Comparison of ENCODE assay signal across 22 cellular contexts in genomic region chr11:93361435-93361834, GRCh38. TPM values are rescaled to one million over a fixed set of nuclear protein-coding genes. Genes with fewer than 3 reads are reported as not detected.
A peak's percentile ranks its signal among the peaks of the same experiment; 100 is the strongest.
DNase-seq lines count a peak whose midpoint lies in the region; ATAC-seq, FAIRE-seq and TF ChIP-seq lines count a peak whose summit lies in the region.
"Had no signal": no experiment of that assay in that cellular context is flagged by ENCODE, and none has a peak within 500 bp of the region (broad histone marks: within the 10 kb centered on the region; RNA-seq: fewer than 3 reads in every experiment).

No MANE protein-coding gene starts in this region.

- POLR2A ChIA-PET in SK-N-SH (lab: Yijun Ruan, JAX): no interaction called here
- POLR2A ChIA-PET in K562 (lab: Yijun Ruan, JAX): no interaction called here

- H3K79me2 ChIP-seq in SK-N-SH (ENCODE audit: insufficient read depth): no peaks in the 10 kb centered on the region
- no peaks in the 10 kb centered on the region for H3K79me2 ChIP-seq in K562 (ENCODE audit: control insufficient read depth, insufficient read depth, low read length)

- no peak for TF ChIP-seq RAD21 in SK-N-SH (IDR thresholded peaks at IDR 0.05; ENCODE audit: low read length)
- no peak for TF ChIP-seq RAD21 in K562 (CRISPR knock-in tag; conservative IDR thresholded peaks at IDR 0.05 in 1 of 2, IDR thresholded peaks at IDR 0.05 in 1 of 2)

- H3K27me3 ChIP-seq in SK-N-SH (ENCODE audit: insufficient read depth) (no peaks in the 10 kb centered on the region), K562 (ENCODE audit: control insufficient read depth in 2 of 2, insufficient read depth in 2 of 2, low read length in 2 of 2) (no peaks in the 10 kb centered on the region)
- H3K27me3 ChIP-seq: BE2C had no signal

- H3K27ac ChIP-seq in SK-N-SH (ENCODE audit: low read depth in 2 of 2, low read length in 1 of 2) (no peak overlapping the region), K562 (ENCODE audit: extremely low read depth, low read depth, low read length) (no peak overlapping the region)
- H3K27ac ChIP-seq: RWPE1 had no signal

- peaks cover 17% of the 10 kb centered on the region for H3K36me3 Mint-ChIP-seq in mesothelial cell of epicardium
- H3K36me3 Mint-ChIP-seq: CD4-positive, CD25-positive, alpha-beta regulatory T cell; IgD-negative memory B cell had no signal

- TF ChIP-seq POLR2A in K562 (conservative IDR thresholded peaks at IDR 0.05): no peak
- TF ChIP-seq POLR2A in lower leg skin (IDR thresholded peaks at IDR 0.05): no peak

- in situ Hi-C loops in K562 (cut with MboI): no loop called here

- H3K4me3 ChIP-seq in SK-N-SH (ENCODE audit: low read depth in 2 of 2, low read length in 1 of 2): no peak overlapping the region
- no peak overlapping the region for H3K4me3 ChIP-seq in K562
- H3K4me3 ChIP-seq in lower leg skin (ENCODE audit: low read depth, poor library complexity, severe bottlenecking): no peak overlapping the region

- no peak for FAIRE-seq in K562 (lab: Jason Lieb, UNC)

- H3K36me3 ChIP-seq in SK-N-SH (replicated peaks in 1 of 2; ENCODE audit: control insufficient read depth in 1 of 2, insufficient read depth in 2 of 2, low read length in 1 of 2): no peaks in the 10 kb centered on the region
- no peaks in the 10 kb centered on the region for H3K36me3 ChIP-seq in K562 (ENCODE audit: control insufficient read depth, insufficient read depth, low read length)
- H3K36me3 ChIP-seq: BE2C had no signal

- no peaks in the 10 kb centered on the region for H3F3A ChIP-seq in SK-N-SH (replicated peaks; ENCODE audit: insufficient read depth)

- no peak for TF ChIP-seq EP300 in SK-N-SH (IDR thresholded peaks at IDR 0.05; ENCODE audit: borderline replicate concordance in 1 of 2, low read depth in 1 of 2, low read length in 1 of 2)
- no peak for TF ChIP-seq EP300 in K562 (IDR thresholded peaks at IDR 0.05; ENCODE audit: low read length)

- H3K4me1 Mint-ChIP-seq in mesothelial cell of epicardium: peaks cover 5% of the 10 kb centered on the region
- H3K4me1 Mint-ChIP-seq: CD4-positive, CD25-positive, alpha-beta regulatory T cell; IgD-negative memory B cell had no signal

- no peak for DNase-seq in SK-N-SH
- no peak for DNase-seq in K562 (ENCODE audit: extremely low read depth in 1 of 4, low spot score in 3 of 4)
- no peak for DNase-seq in mesothelial cell of epicardium (ENCODE audit: low spot score in 2 of 2, unreplicated experiment in 2 of 2)
- no peak for DNase-seq in Right ventricle myocardium inferior (ENCODE audit: missing footprints)
- DNase-seq in lower leg skin (ENCODE audit: low spot score in 2 of 2): no peak
- DNase-seq: BE2C; CD4-positive, CD25-positive, alpha-beta regulatory T cell; COR-L47; DMS153; H7; Kasumi-1; NCI-H1105; NCI-H1694; NCI-H2081 treated with DMSO at 0.1 percent for 48 hours; NCI-H2227 treated with DMSO at 0.1 percent for 48 hours; NCI-H524; NCI-H82 had no signal

- CTCF ChIA-PET in SK-N-SH (lab: Yijun Ruan, JAX) (no interaction called here), K562 (lab: Yijun Ruan, JAX; ENCODE audit: low intra/inter-chr PET ratio) (no interaction called here)

- H4K20me1 ChIP-seq in SK-N-SH (ENCODE audit: insufficient read depth): no peaks in the 10 kb centered on the region
- H4K20me1 ChIP-seq in K562 (replicated peaks; ENCODE audit: control insufficient read depth, insufficient read depth, low read length): no peaks in the 10 kb centered on the region

- H3K4me2 ChIP-seq in SK-N-SH (no peak overlapping the region), K562 (ENCODE audit: insufficient read depth, low read length) (no peak overlapping the region)

- H3K9me2 ChIP-seq in SK-N-SH: no peaks in the 10 kb centered on the region

- ATAC-seq in SK-N-SH treated with all-trans-retinoic acid at 6 μM for 48 hours (no peak), K562 (no peak), Right ventricle myocardium inferior (no peak), GM19328 (IDR thresholded peaks at IDR 0.05; ENCODE audit: unreplicated experiment) (no peak)

- H3K9me1 ChIP-seq in K562 (ENCODE audit: control insufficient read depth, insufficient read depth, low read length): no peaks in the 10 kb centered on the region

- H3K4me3 Mint-ChIP-seq in mesothelial cell of epicardium: no peak overlapping the region
- H3K4me3 Mint-ChIP-seq: CD4-positive, CD25-positive, alpha-beta regulatory T cell; IgD-negative memory B cell had no signal

- H3K4me1 ChIP-seq in SK-N-SH (ENCODE audit: control insufficient read depth in 1 of 2, insufficient read depth in 2 of 2, low read depth in 1 of 2, low read length in 1 of 2): no peaks in the 10 kb centered on the region
- H3K4me1 ChIP-seq in K562 (replicated peaks in 1 of 2; ENCODE audit: control insufficient read depth in 2 of 2, insufficient read depth in 2 of 2, low read length in 2 of 2): no peaks in the 10 kb centered on the region
- H3K4me1 ChIP-seq: BE2C had no signal

- TF ChIP-seq CTCF in SK-N-SH (IDR thresholded peaks at IDR 0.05) (peak; percentile 18; the same call in 1 of the 2 replicates), K562 (IDR thresholded peaks at IDR 0.05 in 2 of 3, conservative IDR thresholded peaks at IDR 0.05 in 1 of 3; ENCODE audit: insufficient read depth in 2 of 3, low read depth in 1 of 3, low read length in 3 of 3) (no peak), mesothelial cell of epicardium (IDR thresholded peaks at IDR 0.05; ENCODE audit: unreplicated experiment) (peak; percentile 51), lower leg skin (IDR thresholded peaks at IDR 0.05) (no peak)

- BruUV-seq in K562 (replicated peaks; lab: Mats Ljungman, UMichigan): no TSS peak

- H3K9ac ChIP-seq in SK-N-SH (no peak overlapping the region), K562 (ENCODE audit: insufficient read depth in 1 of 2, low read depth in 2 of 2, low read length in 2 of 2) (no peak overlapping the region)

- peaks cover 19% of the 10 kb centered on the region for H3K9me3 Mint-ChIP-seq in mesothelial cell of epicardium

- H3K27me3 Mint-ChIP-seq in mesothelial cell of epicardium (ENCODE audit: low read depth): no peaks in the 10 kb centered on the region
- H3K27me3 Mint-ChIP-seq: CD4-positive, CD25-positive, alpha-beta regulatory T cell; IgD-negative memory B cell had no signal

- H3K27ac Mint-ChIP-seq in mesothelial cell of epicardium: no peak overlapping the region
- H3K27ac Mint-ChIP-seq: CD4-positive, CD25-positive, alpha-beta regulatory T cell had no signal

- H2AFZ ChIP-seq in SK-N-SH (ENCODE audit: low read depth): no peak overlapping the region
- no peak overlapping the region for H2AFZ ChIP-seq in K562 (ENCODE audit: low read depth, low read length)

- H3K9me3 ChIP-seq in SK-N-SH (peaks cover 8% of the 10 kb centered on the region), K562 (replicated peaks; ENCODE audit: control insufficient read depth, insufficient read depth, low read depth, low read length) (no peaks in the 10 kb centered on the region)
- H3K9me3 ChIP-seq: BE2C had no signal

- intact Hi-C loops in K562 (cut with micrococcal nuclease) (no loop called here), Right ventricle myocardium inferior (cut with DNase I) (no loop called here), lower leg skin (cut with DNase I; ENCODE audit: low total_unique reads) (no loop called here)

TF ChIP-seq in SK-N-SH, 30 proteins besides CTCF, POLR2A, EP300 and RAD21 (continues in another document):
- TF ChIP-seq JUND (IDR thresholded peaks at IDR 0.05) (no peak), GATA2 (CRISPR knock-in tag; IDR thresholded peaks at IDR 0.05) (no peak)

TF ChIP-seq in K562, 482 proteins besides CTCF, POLR2A, EP300 and RAD21:
- TF ChIP-seq U2AF2 (optimal IDR thresholded peaks at IDR 0.05; ENCODE audit: low read depth, low read length): no peak
- TF ChIP-seq ZNF507 (tag; conservative IDR thresholded peaks at IDR 0.05): peak; percentile 75; the same call in 1 of the 2 replicates

RNA-seq across cellular contexts. Expression of gene DEUP1, which starts 30.9 kb away (rescaled TPM):
- not detected in 2 replicates for polyA plus RNA-seq in SK-N-SH (2012; rRNA removed)
- polyA plus RNA-seq in SK-N-SH (2012; cell fraction: cytosol; rRNA removed): not detected in 2 replicates
- polyA plus RNA-seq in SK-N-SH (2012; cell fraction: nucleus; rRNA removed): not detected in 2 replicates
- 0.60 and 6.2 TPM in 2 replicates for total RNA-seq in K562 (2011; cell fraction: chromatin; rRNA removed; ENCODE audit: low replicate concordance)
- total RNA-seq in K562 (2011; cell fraction: nucleolus; rRNA removed): 0.67 and 0.92 TPM in 2 replicates
- 1.3 and 1.7 TPM in 2 replicates for total RNA-seq in K562 (2011; cell fraction: nucleoplasm; rRNA removed)
- total RNA-seq in K562 (2014; rRNA removed): 5.1 and 6.5 TPM in 2 replicates
- total RNA-seq in K562 (2014; rRNA removed; fragmentation: Illumina TruSeq; extraction: Trizol): 10.8 and 11.8 TPM in 2 replicates
- 6.3 and 9.4 TPM in 2 replicates for total RNA-seq in K562 (2015; rRNA removed; fragmentation: Illumina TruSeq; extraction: Trizol)
- 6.4 and 8.6 TPM in 2 replicates for total RNA-seq in K562 (2021)
- 0.05 and 1.4 TPM in 2 replicates for polyA plus RNA-seq in K562 (2011; rRNA removed)
- 0.12 TPM in 1 of 2 replicates, not detected in the other for polyA plus RNA-seq in K562 (2011; cell fraction: cytosol; rRNA removed)
- 0.40 TPM in 1 of 2 replicates, not detected in the other for polyA plus RNA-seq in K562 (2011; cell fraction: nucleus; rRNA removed)
- polyA plus RNA-seq in K562 (2012): 6.5 and 24.0 TPM in 2 replicates
- polyA plus RNA-seq in K562 (2014; fragmentation: Illumina TruSeq; extraction: Trizol): 7.8 and 10.9 TPM in 2 replicates
- 1 to 10 TPM; 7.8 to 9.8 TPM for polyA plus RNA-seq in K562 (2014; fragmentation: Nextera tagmentation; extraction: Ambion mirVana)
- 7.9 and 9.3 TPM in 2 replicates for polyA plus RNA-seq in K562 (2014; rRNA removed)
- 0.09 and 1.5 TPM in 2 replicates for polyA minus RNA-seq in K562 (2011; rRNA and poly(A)+ RNA removed)
- 0.48 TPM in 1 of 2 replicates, not detected in the other for polyA minus RNA-seq in K562 (2011; cell fraction: cytosol; rRNA and poly(A)+ RNA removed)
- polyA minus RNA-seq in K562 (2011; cell fraction: nucleus; rRNA and poly(A)+ RNA removed): 0.54 TPM in 1 of 2 replicates, not detected in the other
- 0.66 to 1.2 TPM (median 1.2 TPM) in 3 replicates for total RNA-seq in mesothelial cell of epicardium
- not detected for total RNA-seq in Right ventricle myocardium inferior
- not detected for total RNA-seq in lower leg skin
- total RNA-seq: A172; CD4-positive, CD25-positive, alpha-beta regulatory T cell; H7 had no signal
- polyA plus RNA-seq: CD4-positive, CD25-positive, alpha-beta regulatory T cell; IgD-negative memory B cell had no signal

Comparison
In these comparisons a context has a peak if more than half of its experiments do, and no peak if none do; other contexts are left out.
1. CTCF ChIP-seq: peak in SK-N-SH (single experiment) and mesothelial cell of epicardium (single experiment); none in K562 (0 of 3) and lower leg skin (0 of 3).
2. Of the 27 proteins assayed by ChIP-seq in both K562 and SK-N-SH: peak only in K562: none; only in SK-N-SH: CTCF; in both: none; in neither: 26.